In genomic region chr9:15306757-15307522, GRCh38 we compare ENCODE assay signal across 8 cellular contexts. TPM values are rescaled to one million over a fixed set of nuclear protein-coding genes. Genes with fewer than 3 reads are reported as not detected.
A peak's percentile ranks its signal among the peaks of the same experiment; 100 is the strongest.
DNase-seq lines count a peak whose midpoint lies in the region; FAIRE-seq lines count a peak whose summit lies in the region.

Gene TTC39B (minus strand): TSS chr9:15307216. CDS start chr9:15307125, 91 bp downstream.

- H3K27ac ChIP-seq in GM23248 (peak within 1 kb of the TSS; percentile 54), KOPT-K1 (ENCODE audit: low read depth, low read length, poor library complexity, severe bottlenecking) (peak within 1 kb of the TSS; percentile 76)

- H3F3A ChIP-seq in GM23248 (ENCODE audit: insufficient read depth), result peaks cover 12% of the 10 kb centered on the region; the same call in 1 of the 2 replicates

- H3K9ac ChIP-seq in GM23248, result peak within 1 kb of the TSS; percentile 84

- FAIRE-seq in frontal cortex (lab: Jason Lieb, UNC), result no peak

- H3K27me3 ChIP-seq in GM23248 (replicated peaks; ENCODE audit: insufficient read depth) (no peaks in the 10 kb centered on the region), neuron (ENCODE audit: insufficient read depth, low read length) (no peaks in the 10 kb centered on the region)

- no peaks in the 10 kb centered on the region for H3K9me3 ChIP-seq in GM23248 (ENCODE audit: low read depth)
- no peaks in the 10 kb centered on the region for H3K9me3 ChIP-seq in KOPT-K1 (ENCODE audit: insufficient read depth, low read length, poor library complexity, severe bottlenecking)
- no peaks in the 10 kb centered on the region for H3K9me3 ChIP-seq in neuron (ENCODE audit: low read length)

- DNase-seq in Daoy (ENCODE audit: low read depth) (peak; percentile 85), GM23248 (peak; percentile 98), SHP77 (lab: John Stamatoyannopoulos, UW) (peak; percentile 75 to 83), frontal cortex (ENCODE audit: low spot score in 2 of 2) (peak; percentile 79 to 88), stromal cell of bone marrow (ENCODE audit: low read depth) (peak; percentile 86)
- DNase-seq in activated gamma-delta T cell treated with anti-CD3 and anti-CD28 coated beads, Interleukin-2, amount 50 U/mL, for 16 hours (ENCODE audit: low read depth), result peak; percentile 68

- H3K4me1 ChIP-seq in GM23248 (ENCODE audit: insufficient read depth) (peaks cover 9% of the 10 kb centered on the region), neuron (ENCODE audit: insufficient read depth, low read length) (no peaks in the 10 kb centered on the region)

- H2AFZ ChIP-seq in GM23248 (peak within 1 kb of the TSS; percentile 96), neuron (ENCODE audit: low read depth, low read length) (peak within 1 kb of the TSS; percentile 91)

- H3K4me2 ChIP-seq in GM23248 (ENCODE audit: unreplicated experiment), result peak within 1 kb of the TSS; percentile 91

- WGBS in GM23248 (ENCODE audit: low coverage in 1 of 2, low lambda C conversion rate in 2 of 2, missing lambda C conversion rate in 2 of 2), 2 experiments, result 1% methylated on average over 57 to 59 of the region's 67 CpGs

- in situ Hi-C loops in GM23248 (cut with MboI), result no loop called here

- no peaks in the 10 kb centered on the region for H4K20me1 ChIP-seq in GM23248 (ENCODE audit: insufficient read depth)

- H3K36me3 ChIP-seq in GM23248 (ENCODE audit: low read depth) (no peaks in the 10 kb centered on the region), KOPT-K1 (ENCODE audit: insufficient read depth, low read length) (no peaks in the 10 kb centered on the region), neuron (ENCODE audit: insufficient read depth, low read length) (no peaks in the 10 kb centered on the region)

- H3K9me2 ChIP-seq in GM23248 (ENCODE audit: insufficient read depth), result no peaks in the 10 kb centered on the region

- H3K79me2 ChIP-seq in GM23248 (ENCODE audit: insufficient read depth), result peaks cover 33% of the 10 kb centered on the region

- H3K4me3 ChIP-seq in GM23248 (peak within 1 kb of the TSS; percentile 93), neuron (ENCODE audit: low read length) (peak within 1 kb of the TSS; percentile 91)

RNA-seq across cellular contexts. Expression of gene TTC39B, which starts in this region (rescaled TPM):
- 0.51 and 2.4 TPM in 2 replicates for total RNA-seq in Daoy (2014; rRNA removed; shearing (Covaris generic))
- 8.6 and 10.9 TPM in 2 replicates for total RNA-seq in GM23248 (2014; rRNA removed; shearing (Covaris generic))
- polyA plus RNA-seq in GM23248 (2016; fragmentation: Nextera tagmentation; extraction: Ambion mirVana), result 5.2 and 6.3 TPM in 2 replicates
- 4.9 TPM for total RNA-seq in frontal cortex

Comparison
In these comparisons a context has a peak if more than half of its experiments do, and no peak if none do; other contexts are left out.
1. Peak in every context shown above with its lines: DNase-seq, H3K4me3 ChIP-seq and H3K27ac ChIP-seq.